1 cellular context compared by ENCODE assay signal in the genomic region with DNA sequence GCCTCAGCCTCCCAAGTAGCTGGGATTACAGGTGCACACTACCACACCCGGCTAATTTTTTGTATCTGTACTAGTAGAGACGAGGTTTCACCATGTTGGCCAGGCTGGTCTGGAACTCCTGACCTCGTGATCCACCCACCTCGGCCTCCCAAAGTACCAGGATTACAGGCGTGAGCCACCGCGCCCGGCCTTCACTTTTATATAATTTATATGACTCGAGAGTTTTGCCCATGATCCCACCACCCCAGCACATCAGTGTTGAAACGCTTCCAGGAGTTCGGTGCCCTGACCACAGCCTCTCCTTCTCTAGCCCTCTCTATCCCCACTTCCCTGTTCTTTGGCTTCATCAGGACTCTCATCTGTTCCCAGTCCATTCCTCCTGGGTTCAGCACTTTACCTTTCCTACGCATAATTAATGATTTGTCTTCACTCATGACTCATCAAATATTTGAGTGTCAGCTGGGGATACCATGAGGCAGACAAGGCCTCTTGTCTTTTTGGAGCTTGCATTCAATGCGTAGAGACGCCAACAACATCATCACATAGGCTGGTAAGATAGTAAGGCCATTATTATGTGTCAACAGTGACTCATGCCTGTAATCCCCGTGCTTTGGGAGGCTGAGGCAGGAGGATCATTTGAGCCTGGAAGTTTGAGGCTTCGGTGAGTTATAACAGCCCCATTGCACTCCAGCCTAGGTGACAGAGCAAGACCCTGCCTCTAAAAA.
TF ChIP-seq lines count a peak whose summit lies in the region.

No MANE protein-coding gene starts in this region.

TF ChIP-seq in H1, 55 proteins besides CTCF, POLR2A, EP300 and RAD21:
- TF ChIP-seq BCL11A (IDR thresholded peaks at IDR 0.05; ENCODE audit: low read depth in 2 of 2, low read length in 2 of 2): no peak
- peak; percentile 29; the same call in 1 of the 2 replicates for TF ChIP-seq MAFK (IDR thresholded peaks at IDR 0.05; ENCODE audit: low read depth, low read length)
- TF ChIP-seq YY1 (IDR thresholded peaks at IDR 0.05; ENCODE audit: low read depth, low read length): no peak
- TF ChIP-seq CBX5 (IDR thresholded peaks at IDR 0.05; ENCODE audit: low read depth, low read length): no peak
- no peak for TF ChIP-seq EZH2 (IDR thresholded peaks at IDR 0.05; ENCODE audit: low read depth, low read length, severe bottlenecking)
- TF ChIP-seq, protein P1, sequence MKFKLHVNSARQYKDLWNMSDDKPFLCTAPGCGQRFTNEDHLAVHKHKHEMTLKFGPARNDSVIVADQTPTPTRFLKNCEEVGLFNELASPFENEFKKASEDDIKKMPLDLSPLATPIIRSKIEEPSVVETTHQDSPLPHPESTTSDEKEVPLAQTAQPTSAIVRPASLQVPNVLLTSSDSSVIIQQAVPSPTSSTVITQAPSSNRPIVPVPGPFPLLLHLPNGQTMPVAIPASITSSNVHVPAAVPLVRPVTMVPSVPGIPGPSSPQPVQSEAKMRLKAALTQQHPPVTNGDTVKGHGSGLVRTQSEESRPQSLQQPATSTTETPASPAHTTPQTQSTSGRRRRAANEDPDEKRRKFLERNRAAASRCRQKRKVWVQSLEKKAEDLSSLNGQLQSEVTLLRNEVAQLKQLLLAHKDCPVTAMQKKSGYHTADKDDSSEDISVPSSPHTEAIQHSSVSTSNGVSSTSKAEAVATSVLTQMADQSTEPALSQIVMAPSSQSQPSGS (IDR thresholded peaks at IDR 0.05; ENCODE audit: low read length): no peak
- no peak for TF ChIP-seq KDM4A (IDR thresholded peaks at IDR 0.05; ENCODE audit: low read depth, low read length, severe bottlenecking)
- no peak for TF ChIP-seq CHD2 (IDR thresholded peaks at IDR 0.05; ENCODE audit: low read length)
- TF ChIP-seq, protein P2, sequence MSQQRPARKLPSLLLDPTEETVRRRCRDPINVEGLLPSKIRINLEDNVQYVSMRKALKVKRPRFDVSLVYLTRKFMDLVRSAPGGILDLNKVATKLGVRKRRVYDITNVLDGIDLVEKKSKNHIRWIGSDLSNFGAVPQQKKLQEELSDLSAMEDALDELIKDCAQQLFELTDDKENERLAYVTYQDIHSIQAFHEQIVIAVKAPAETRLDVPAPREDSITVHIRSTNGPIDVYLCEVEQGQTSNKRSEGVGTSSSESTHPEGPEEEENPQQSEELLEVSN (IDR thresholded peaks at IDR 0.05): no peak
- TF ChIP-seq, protein P3, sequence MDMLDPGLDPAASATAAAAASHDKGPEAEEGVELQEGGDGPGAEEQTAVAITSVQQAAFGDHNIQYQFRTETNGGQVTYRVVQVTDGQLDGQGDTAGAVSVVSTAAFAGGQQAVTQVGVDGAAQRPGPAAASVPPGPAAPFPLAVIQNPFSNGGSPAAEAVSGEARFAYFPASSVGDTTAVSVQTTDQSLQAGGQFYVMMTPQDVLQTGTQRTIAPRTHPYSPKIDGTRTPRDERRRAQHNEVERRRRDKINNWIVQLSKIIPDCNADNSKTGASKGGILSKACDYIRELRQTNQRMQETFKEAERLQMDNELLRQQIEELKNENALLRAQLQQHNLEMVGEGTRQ (IDR thresholded peaks at IDR 0.05; ENCODE audit: low read length): no peak
- no peak for TF ChIP-seq SIX5 (IDR thresholded peaks at IDR 0.05; ENCODE audit: low read depth, low read length)
- TF ChIP-seq BACH1 (IDR thresholded peaks at IDR 0.05; ENCODE audit: low read length): peak; percentile 59; the same call in 1 of the 2 replicates
- TF ChIP-seq, protein P4, sequence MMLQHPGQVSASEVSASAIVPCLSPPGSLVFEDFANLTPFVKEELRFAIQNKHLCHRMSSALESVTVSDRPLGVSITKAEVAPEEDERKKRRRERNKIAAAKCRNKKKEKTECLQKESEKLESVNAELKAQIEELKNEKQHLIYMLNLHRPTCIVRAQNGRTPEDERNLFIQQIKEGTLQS (IDR thresholded peaks at IDR 0.05; ENCODE audit: insufficient read depth, low read depth, low read length): no peak
- no peak for TF ChIP-seq RBBP5 (IDR thresholded peaks at IDR 0.05; ENCODE audit: borderline replicate concordance, low read depth, low read length)
- TF ChIP-seq, protein P5, sequence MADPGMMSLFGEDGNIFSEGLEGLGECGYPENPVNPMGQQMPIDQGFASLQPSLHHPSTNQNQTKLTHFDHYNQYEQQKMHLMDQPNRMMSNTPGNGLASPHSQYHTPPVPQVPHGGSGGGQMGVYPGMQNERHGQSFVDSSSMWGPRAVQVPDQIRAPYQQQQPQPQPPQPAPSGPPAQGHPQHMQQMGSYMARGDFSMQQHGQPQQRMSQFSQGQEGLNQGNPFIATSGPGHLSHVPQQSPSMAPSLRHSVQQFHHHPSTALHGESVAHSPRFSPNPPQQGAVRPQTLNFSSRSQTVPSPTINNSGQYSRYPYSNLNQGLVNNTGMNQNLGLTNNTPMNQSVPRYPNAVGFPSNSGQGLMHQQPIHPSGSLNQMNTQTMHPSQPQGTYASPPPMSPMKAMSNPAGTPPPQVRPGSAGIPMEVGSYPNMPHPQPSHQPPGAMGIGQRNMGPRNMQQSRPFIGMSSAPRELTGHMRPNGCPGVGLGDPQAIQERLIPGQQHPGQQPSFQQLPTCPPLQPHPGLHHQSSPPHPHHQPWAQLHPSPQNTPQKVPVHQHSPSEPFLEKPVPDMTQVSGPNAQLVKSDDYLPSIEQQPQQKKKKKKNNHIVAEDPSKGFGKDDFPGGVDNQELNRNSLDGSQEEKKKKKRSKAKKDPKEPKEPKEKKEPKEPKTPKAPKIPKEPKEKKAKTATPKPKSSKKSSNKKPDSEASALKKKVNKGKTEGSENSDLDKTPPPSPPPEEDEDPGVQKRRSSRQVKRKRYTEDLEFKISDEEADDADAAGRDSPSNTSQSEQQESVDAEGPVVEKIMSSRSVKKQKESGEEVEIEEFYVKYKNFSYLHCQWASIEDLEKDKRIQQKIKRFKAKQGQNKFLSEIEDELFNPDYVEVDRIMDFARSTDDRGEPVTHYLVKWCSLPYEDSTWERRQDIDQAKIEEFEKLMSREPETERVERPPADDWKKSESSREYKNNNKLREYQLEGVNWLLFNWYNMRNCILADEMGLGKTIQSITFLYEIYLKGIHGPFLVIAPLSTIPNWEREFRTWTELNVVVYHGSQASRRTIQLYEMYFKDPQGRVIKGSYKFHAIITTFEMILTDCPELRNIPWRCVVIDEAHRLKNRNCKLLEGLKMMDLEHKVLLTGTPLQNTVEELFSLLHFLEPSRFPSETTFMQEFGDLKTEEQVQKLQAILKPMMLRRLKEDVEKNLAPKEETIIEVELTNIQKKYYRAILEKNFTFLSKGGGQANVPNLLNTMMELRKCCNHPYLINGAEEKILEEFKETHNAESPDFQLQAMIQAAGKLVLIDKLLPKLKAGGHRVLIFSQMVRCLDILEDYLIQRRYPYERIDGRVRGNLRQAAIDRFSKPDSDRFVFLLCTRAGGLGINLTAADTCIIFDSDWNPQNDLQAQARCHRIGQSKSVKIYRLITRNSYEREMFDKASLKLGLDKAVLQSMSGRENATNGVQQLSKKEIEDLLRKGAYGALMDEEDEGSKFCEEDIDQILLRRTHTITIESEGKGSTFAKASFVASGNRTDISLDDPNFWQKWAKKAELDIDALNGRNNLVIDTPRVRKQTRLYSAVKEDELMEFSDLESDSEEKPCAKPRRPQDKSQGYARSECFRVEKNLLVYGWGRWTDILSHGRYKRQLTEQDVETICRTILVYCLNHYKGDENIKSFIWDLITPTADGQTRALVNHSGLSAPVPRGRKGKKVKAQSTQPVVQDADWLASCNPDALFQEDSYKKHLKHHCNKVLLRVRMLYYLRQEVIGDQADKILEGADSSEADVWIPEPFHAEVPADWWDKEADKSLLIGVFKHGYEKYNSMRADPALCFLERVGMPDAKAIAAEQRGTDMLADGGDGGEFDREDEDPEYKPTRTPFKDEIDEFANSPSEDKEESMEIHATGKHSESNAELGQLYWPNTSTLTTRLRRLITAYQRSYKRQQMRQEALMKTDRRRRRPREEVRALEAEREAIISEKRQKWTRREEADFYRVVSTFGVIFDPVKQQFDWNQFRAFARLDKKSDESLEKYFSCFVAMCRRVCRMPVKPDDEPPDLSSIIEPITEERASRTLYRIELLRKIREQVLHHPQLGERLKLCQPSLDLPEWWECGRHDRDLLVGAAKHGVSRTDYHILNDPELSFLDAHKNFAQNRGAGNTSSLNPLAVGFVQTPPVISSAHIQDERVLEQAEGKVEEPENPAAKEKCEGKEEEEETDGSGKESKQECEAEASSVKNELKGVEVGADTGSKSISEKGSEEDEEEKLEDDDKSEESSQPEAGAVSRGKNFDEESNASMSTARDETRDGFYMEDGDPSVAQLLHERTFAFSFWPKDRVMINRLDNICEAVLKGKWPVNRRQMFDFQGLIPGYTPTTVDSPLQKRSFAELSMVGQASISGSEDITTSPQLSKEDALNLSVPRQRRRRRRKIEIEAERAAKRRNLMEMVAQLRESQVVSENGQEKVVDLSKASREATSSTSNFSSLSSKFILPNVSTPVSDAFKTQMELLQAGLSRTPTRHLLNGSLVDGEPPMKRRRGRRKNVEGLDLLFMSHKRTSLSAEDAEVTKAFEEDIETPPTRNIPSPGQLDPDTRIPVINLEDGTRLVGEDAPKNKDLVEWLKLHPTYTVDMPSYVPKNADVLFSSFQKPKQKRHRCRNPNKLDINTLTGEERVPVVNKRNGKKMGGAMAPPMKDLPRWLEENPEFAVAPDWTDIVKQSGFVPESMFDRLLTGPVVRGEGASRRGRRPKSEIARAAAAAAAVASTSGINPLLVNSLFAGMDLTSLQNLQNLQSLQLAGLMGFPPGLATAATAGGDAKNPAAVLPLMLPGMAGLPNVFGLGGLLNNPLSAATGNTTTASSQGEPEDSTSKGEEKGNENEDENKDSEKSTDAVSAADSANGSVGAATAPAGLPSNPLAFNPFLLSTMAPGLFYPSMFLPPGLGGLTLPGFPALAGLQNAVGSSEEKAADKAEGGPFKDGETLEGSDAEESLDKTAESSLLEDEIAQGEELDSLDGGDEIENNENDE (IDR thresholded peaks at IDR 0.05; ENCODE audit: insufficient replicate concordance, low read length): no peak
- TF ChIP-seq TCF12 (IDR thresholded peaks at IDR 0.05; ENCODE audit: low read depth, low read length): no peak
- TF ChIP-seq TAF7 (optimal IDR thresholded peaks at IDR 0.05; ENCODE audit: borderline replicate concordance, low read depth, low read length): no peak
- no peak for TF ChIP-seq ASH2L (IDR thresholded peaks at IDR 0.05; ENCODE audit: low read length)
